1 cellular context compared by ENCODE assay signal in genomic region chr12:11513288-11513687, GRCh38.
TF ChIP-seq lines count a peak whose summit lies in the region.

No MANE protein-coding gene starts in this region.

TF ChIP-seq in K562, 482 proteins besides CTCF, POLR2A, EP300 and RAD21 (continued from another document):
- TF ChIP-seq, protein P1, sequence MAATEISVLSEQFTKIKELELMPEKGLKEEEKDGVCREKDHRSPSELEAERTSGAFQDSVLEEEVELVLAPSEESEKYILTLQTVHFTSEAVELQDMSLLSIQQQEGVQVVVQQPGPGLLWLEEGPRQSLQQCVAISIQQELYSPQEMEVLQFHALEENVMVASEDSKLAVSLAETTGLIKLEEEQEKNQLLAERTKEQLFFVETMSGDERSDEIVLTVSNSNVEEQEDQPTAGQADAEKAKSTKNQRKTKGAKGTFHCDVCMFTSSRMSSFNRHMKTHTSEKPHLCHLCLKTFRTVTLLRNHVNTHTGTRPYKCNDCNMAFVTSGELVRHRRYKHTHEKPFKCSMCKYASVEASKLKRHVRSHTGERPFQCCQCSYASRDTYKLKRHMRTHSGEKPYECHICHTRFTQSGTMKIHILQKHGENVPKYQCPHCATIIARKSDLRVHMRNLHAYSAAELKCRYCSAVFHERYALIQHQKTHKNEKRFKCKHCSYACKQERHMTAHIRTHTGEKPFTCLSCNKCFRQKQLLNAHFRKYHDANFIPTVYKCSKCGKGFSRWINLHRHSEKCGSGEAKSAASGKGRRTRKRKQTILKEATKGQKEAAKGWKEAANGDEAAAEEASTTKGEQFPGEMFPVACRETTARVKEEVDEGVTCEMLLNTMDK (IDR thresholded peaks at IDR 0.05; ENCODE audit: borderline replicate concordance, insufficient read depth, low read depth, low read length, poor library complexity, severe bottlenecking), result no peak
- no peak for TF ChIP-seq ATF7 (IDR thresholded peaks at IDR 0.05)
- TF ChIP-seq DMBX1 (CRISPR knock-in tag; IDR thresholded peaks at IDR 0.05; ENCODE audit: borderline replicate concordance), result no peak
